Comparison of ENCODE assay signal across 8 cellular contexts in the genomic region with DNA sequence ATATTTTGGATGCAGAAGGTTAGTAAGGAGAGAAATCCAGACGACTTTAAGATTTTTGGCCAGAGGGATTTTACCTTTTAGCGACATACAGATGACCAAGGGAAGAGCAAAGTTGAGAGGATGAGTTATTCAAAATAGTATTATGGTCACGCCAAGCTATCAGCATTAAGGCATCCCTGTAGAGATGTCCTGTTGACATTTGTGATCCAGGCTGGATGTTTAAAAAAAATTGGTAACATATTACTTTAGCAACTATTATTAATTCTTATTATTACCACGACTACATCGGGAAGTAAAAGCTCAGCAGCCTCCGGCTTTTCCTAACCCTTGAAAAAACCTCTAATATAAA. TPM values are rescaled to one million over a fixed set of nuclear protein-coding genes. Genes with fewer than 3 reads are reported as not detected.
A peak's percentile ranks its signal among the peaks of the same experiment; 100 is the strongest.
DNase-seq lines count a peak whose midpoint lies in the region; ATAC-seq, FAIRE-seq and TF ChIP-seq lines count a peak whose summit lies in the region.

No MANE protein-coding gene starts in this region.

- peak overlapping the region; percentile 95 for H3K4me3 Mint-ChIP-seq in activated CD8-positive, alpha-beta memory T cell treated with anti-CD3 and anti-CD28 coated beads, Interleukin-2, amount 10 ng/mL, durations not matched to agents 7 days and 5 days
- H3K4me3 Mint-ChIP-seq in activated CD4-positive, alpha-beta memory T cell treated with anti-CD3 and anti-CD28 coated beads for 36 hours, result peak overlapping the region; percentile 74

- intact Hi-C loops in activated CD4-positive, alpha-beta memory T cell treated with anti-CD3 and anti-CD28 coated beads for 36 hours (cut with micrococcal nuclease), result loop anchor here (1.0 kb wide), 2 partner anchors 30 to 718 kb away; partner anchors contain the start of gene RPL34
- intact Hi-C loops in HepG2 (cut with micrococcal nuclease; ENCODE audit: unreplicated experiment), result loop anchor here (1.0 kb wide), 1 partner anchor 30 kb away; the partner anchor contains the start of gene RPL34

- POLR2A ChIA-PET in activated CD4-positive, alpha-beta memory T cell treated with anti-CD3 and anti-CD28 coated beads for 36 hours (lab: Charles Lee), result interaction anchor here (1.0 to 4.1 kb wide), 4 partner anchors 23 to 482 kb away, joined by 3 to 23 read pairs (median 6); partner anchors contain the start of genes LEF1 and RPL34
- POLR2A ChIA-PET in HepG2 (lab: Yijun Ruan, JAX), result interaction anchor here (1.3 to 2.7 kb wide), 5 partner anchors 11 to 113 kb away, joined by 4 to 37 read pairs (median 9); partner anchors contain the start of genes ETNPPL and RPL34

- H3K9me3 Mint-ChIP-seq in activated CD8-positive, alpha-beta memory T cell treated with anti-CD3 and anti-CD28 coated beads, Interleukin-2, amount 10 ng/mL, durations not matched to agents 7 days and 5 days (ENCODE audit: low read depth), result no peaks in the 10 kb centered on the region
- H3K9me3 Mint-ChIP-seq in activated CD4-positive, alpha-beta memory T cell treated with anti-CD3 and anti-CD28 coated beads for 36 hours, result no peaks in the 10 kb centered on the region

- H3K9me3 ChIP-seq in HepG2 (ENCODE audit: low read length), result no peaks in the 10 kb centered on the region
- no peaks in the 10 kb centered on the region for H3K9me3 ChIP-seq in small intestine (ENCODE audit: control insufficient read depth, low read depth)

- no peak for TF ChIP-seq RAD21 in HepG2 (CRISPR knock-in tag; IDR thresholded peaks at IDR 0.05)

- no peak for TF ChIP-seq POLR2A in HepG2 (IDR thresholded peaks at IDR 0.05; ENCODE audit: insufficient read depth in 1 of 2, low read depth in 2 of 2, low read length in 2 of 2)

- H3K27ac ChIP-seq in HepG2 (ENCODE audit: extremely low read length, insufficient read depth, low read length) (peak overlapping the region; percentile 99), small intestine (ENCODE audit: low read depth in 1 of 2, low read length in 1 of 2) (no peak overlapping the region)

- 1% methylated on average over 6 of the region's 6 CpGs for WGBS in HepG2 (ENCODE audit: low lambda C conversion rate)
- WGBS in small intestine, 3 donors, result 2 to 5% (median 4%) methylated on average over 6 of the region's 6 CpGs

- BruUV-seq in HepG2 (replicated peaks; lab: Mats Ljungman, UMichigan), result no TSS peak

- no peak for TF ChIP-seq CTCF in HepG2 (CRISPR knock-in tag; IDR thresholded peaks at IDR 0.05)

- H3K36me3 ChIP-seq in HepG2 (replicated peaks in 1 of 2; ENCODE audit: control insufficient read depth in 1 of 2, insufficient read depth in 2 of 2, low read length in 2 of 2) (no peaks in the 10 kb centered on the region), small intestine (ENCODE audit: control insufficient read depth in 2 of 2, insufficient read depth in 2 of 2, low read length in 2 of 2) (no peaks in the 10 kb centered on the region)

- DNase-seq in activated CD8-positive, alpha-beta memory T cell treated with anti-CD3 and anti-CD28 coated beads, Interleukin-2, amount 10 ng/mL, durations not matched to agents 7 days and 5 days, result no peak
- no peak for DNase-seq in activated CD8-positive, alpha-beta memory T cell treated with anti-CD3 and anti-CD28 coated beads, Interleukin-2, amount 50 U/mL, for 4 hours
- no peak for DNase-seq in activated CD4-positive, alpha-beta memory T cell treated with anti-CD3 and anti-CD28 coated beads for 36 hours
- DNase-seq in HepG2 (ENCODE audit: low spot score) (no peak), small intestine (no peak), NCI-H774 (lab: John Stamatoyannopoulos, UW) (no peak), SKM-1 treated with dmso at 0.1 percent for 144 hours (lab: John Stamatoyannopoulos, UW; ENCODE audit: unreplicated experiment) (no peak)

- H3K27me3 ChIP-seq in HepG2 (ENCODE audit: control insufficient read depth in 1 of 2, insufficient read depth in 2 of 2, low read length in 2 of 2) (no peaks in the 10 kb centered on the region; a peak in 1 of 5 replicates), small intestine (ENCODE audit: control insufficient read depth in 2 of 2, insufficient read depth in 2 of 2, low read length in 2 of 2) (no peaks in the 10 kb centered on the region)

- H3K4me3 ChIP-seq in HepG2 (replicated peaks in 1 of 3; ENCODE audit: insufficient read depth in 1 of 3, low read depth in 2 of 3, low read length in 3 of 3) (peak overlapping the region; percentile 37 to 99 (median 92)), small intestine (ENCODE audit: low read depth in 1 of 2, low read length in 2 of 2) (peak overlapping the region in 1 of 2 donors; percentile 7)

- no peak for TF ChIP-seq EP300 in HepG2 (IDR thresholded peaks at IDR 0.05; ENCODE audit: low read depth in 2 of 2, low read length in 2 of 2)
- no peak for TF ChIP-seq EP300 in HepG2 (CRISPR knock-in tag; IDR thresholded peaks at IDR 0.05; ENCODE audit: borderline replicate concordance)

- peak overlapping the region; percentile 68 for H3K27ac Mint-ChIP-seq in activated CD8-positive, alpha-beta memory T cell treated with anti-CD3 and anti-CD28 coated beads, Interleukin-2, amount 10 ng/mL, durations not matched to agents 7 days and 5 days
- H3K27ac Mint-ChIP-seq in activated CD4-positive, alpha-beta memory T cell treated with anti-CD3 and anti-CD28 coated beads for 36 hours, result peak overlapping the region; percentile 65

- peaks cover 31% of the 10 kb centered on the region for H3K4me1 Mint-ChIP-seq in activated CD8-positive, alpha-beta memory T cell treated with anti-CD3 and anti-CD28 coated beads, Interleukin-2, amount 10 ng/mL, durations not matched to agents 7 days and 5 days
- peaks cover 34% of the 10 kb centered on the region for H3K4me1 Mint-ChIP-seq in activated CD4-positive, alpha-beta memory T cell treated with anti-CD3 and anti-CD28 coated beads for 36 hours (ENCODE audit: low read depth)

- FAIRE-seq in HepG2 (lab: Jason Lieb, UNC) (no peak), small intestine (lab: Jason Lieb, UNC) (no peak)

- peaks cover 46% of the 10 kb centered on the region for H3K79me2 ChIP-seq in HepG2 (ENCODE audit: insufficient read depth, low read length)

- H4K20me1 ChIP-seq in HepG2 (ENCODE audit: insufficient read depth, low read length), result peaks cover 7% of the 10 kb centered on the region; the same call in 1 of the 2 replicates

- H3K9ac ChIP-seq in HepG2 (ENCODE audit: insufficient read depth, low read depth, low read length), result peak overlapping the region; percentile 99

- H3K27me3 Mint-ChIP-seq in activated CD8-positive, alpha-beta memory T cell treated with anti-CD3 and anti-CD28 coated beads, Interleukin-2, amount 10 ng/mL, durations not matched to agents 7 days and 5 days, result no peaks in the 10 kb centered on the region
- H3K27me3 Mint-ChIP-seq in activated CD4-positive, alpha-beta memory T cell treated with anti-CD3 and anti-CD28 coated beads for 36 hours, result no peaks in the 10 kb centered on the region

- H3K4me1 ChIP-seq in HepG2 (ENCODE audit: insufficient read depth, low read length), result peaks cover 37% of the 10 kb centered on the region
- H3K4me1 ChIP-seq in small intestine (ENCODE audit: control insufficient read depth in 2 of 2, insufficient read depth in 1 of 2, low read depth in 1 of 2, low read length in 1 of 2), result peaks cover 0 to 16% of the 10 kb centered on the region in 2 donors

- ATAC-seq in activated CD8-positive, alpha-beta memory T cell treated with anti-CD3 and anti-CD28 coated beads, Interleukin-2, amount 10 ng/mL, durations not matched to agents 7 days and 5 days, result no peak
- peak; percentile 8 for ATAC-seq in HG02981 (IDR thresholded peaks at IDR 0.05; ENCODE audit: unreplicated experiment)
- peak; percentile 27 for ATAC-seq in HepG2

- peaks cover 10% of the 10 kb centered on the region for H3K36me3 Mint-ChIP-seq in activated CD8-positive, alpha-beta memory T cell treated with anti-CD3 and anti-CD28 coated beads, Interleukin-2, amount 10 ng/mL, durations not matched to agents 7 days and 5 days
- peaks cover 7% of the 10 kb centered on the region for H3K36me3 Mint-ChIP-seq in activated CD4-positive, alpha-beta memory T cell treated with anti-CD3 and anti-CD28 coated beads for 36 hours

- in situ Hi-C loops in HepG2 (cut with HindIII; ENCODE audit: extremely low pct_ligation_motif_present, low pct_unique_long_range_greater_than_20kb), result no loop called here

- H3K4me2 ChIP-seq in HepG2 (ENCODE audit: low read depth, low read length), result peak overlapping the region; percentile 86

- H2AFZ ChIP-seq in HepG2 (ENCODE audit: low read length), result peak overlapping the region; percentile 95

- CTCF ChIA-PET in activated CD8-positive, alpha-beta memory T cell treated with anti-CD3 and anti-CD28 coated beads, Interleukin-2, amount 10 ng/mL, durations not matched to agents 7 days and 5 days (lab: Charles Lee), result interaction anchor here (0.7 to 1.6 kb wide), 6 partner anchors 10 to 881 kb away, joined by 3 to 4 read pairs (median 3); partner anchors contain the start of gene RPL34
- CTCF ChIA-PET in activated CD4-positive, alpha-beta memory T cell treated with anti-CD3 and anti-CD28 coated beads for 36 hours (lab: Charles Lee), result interaction anchor here (1.3 to 1.7 kb wide), 2 partner anchors 20 to 25 kb away, joined by 3 to 7 read pairs; no protein-coding TSS in a partner anchor
- CTCF ChIA-PET in HepG2 (lab: Yijun Ruan, JAX; ENCODE audit: low intra/inter-chr PET ratio, low total read pairs), result no interaction called here

RNA-seq across cellular contexts. Expression of gene OSTC, which starts 0.6 kb away (rescaled TPM):
- 10 to 100 TPM; 48.2 to 71.2 TPM for total RNA-seq in activated CD8-positive, alpha-beta memory T cell treated with anti-CD3 and anti-CD28 coated beads, Interleukin-2, amount 10 ng/mL, durations not matched to agents 7 days and 5 days
- total RNA-seq in activated CD4-positive, alpha-beta memory T cell treated with anti-CD3 and anti-CD28 coated beads for 36 hours, result 10 to 100 TPM; 74.3 to 76.6 TPM
- 333 and 380 TPM in 2 replicates for total RNA-seq in HepG2 (2016; rRNA removed; fragmentation: Illumina TruSeq; extraction: Trizol)
- 121 and 143 TPM in 2 replicates for total RNA-seq in HepG2 (2016; cell fraction: cytosol; rRNA removed; fragmentation: Illumina TruSeq; extraction: Trizol; ENCODE audit: low read depth)
- total RNA-seq in HepG2 (2016; cell fraction: insoluble cytoplasmic fraction; rRNA removed; fragmentation: Illumina TruSeq; extraction: Trizol), result 343 and 392 TPM in 2 replicates
- 256 and 315 TPM in 2 replicates for total RNA-seq in HepG2 (2016; cell fraction: membrane; rRNA removed; fragmentation: Illumina TruSeq; extraction: Trizol)
- 254 and 288 TPM in 2 replicates for total RNA-seq in HepG2 (2016; cell fraction: nucleus; rRNA removed; fragmentation: Illumina TruSeq; extraction: Trizol)
- 154 and 208 TPM in 2 replicates for polyA plus RNA-seq in HepG2 (2011; rRNA removed)
- polyA plus RNA-seq in HepG2 (2011; cell fraction: cytosol; rRNA removed), result 163 and 212 TPM in 2 replicates
- polyA plus RNA-seq in HepG2 (2011; cell fraction: nucleus; rRNA removed), result 33.1 and 47.3 TPM in 2 replicates
- 199 and 259 TPM in 2 replicates for polyA plus RNA-seq in HepG2 (2012)
- polyA plus RNA-seq in HepG2 (2016; cell fraction: cytosol; fragmentation: Illumina TruSeq; extraction: Trizol; ENCODE audit: low read depth), result 142 and 149 TPM in 2 replicates
- 315 and 338 TPM in 2 replicates for polyA plus RNA-seq in HepG2 (2016; cell fraction: insoluble cytoplasmic fraction; fragmentation: Illumina TruSeq; extraction: Trizol; ENCODE audit: low read depth)
- polyA plus RNA-seq in HepG2 (2016; cell fraction: membrane; fragmentation: Illumina TruSeq; extraction: Trizol; ENCODE audit: low read depth), result 251 and 286 TPM in 2 replicates
- 388 and 412 TPM in 2 replicates for polyA plus RNA-seq in HepG2 (2016; cell fraction: nucleus; fragmentation: Illumina TruSeq; extraction: Trizol; ENCODE audit: insufficient read depth, low read depth)
- 41.7 and 105 TPM in 2 replicates for polyA minus RNA-seq in HepG2 (2011; rRNA and poly(A)+ RNA removed; ENCODE audit: low replicate concordance)
- 63.8 and 74.6 TPM in 2 replicates for polyA minus RNA-seq in HepG2 (2011; cell fraction: cytosol; rRNA and poly(A)+ RNA removed)
- polyA minus RNA-seq in HepG2 (2011; cell fraction: nucleus; rRNA and poly(A)+ RNA removed), result 65.8 and 71.9 TPM in 2 replicates
- 100 to 1,000 TPM in 2 of 3 donors, 10 to 100 TPM in 1; 92.4 to 228 (median 117) TPM for polyA plus RNA-seq in small intestine

RNA-seq across cellular contexts. Expression of gene RPL34, which starts 29.5 kb away (rescaled TPM):
- 100 to 1,000 TPM; 912 to 994 TPM for total RNA-seq in activated CD8-positive, alpha-beta memory T cell treated with anti-CD3 and anti-CD28 coated beads, Interleukin-2, amount 10 ng/mL, durations not matched to agents 7 days and 5 days
- 1,000 to 10,000 TPM; 1,653 to 1,658 TPM for total RNA-seq in activated CD4-positive, alpha-beta memory T cell treated with anti-CD3 and anti-CD28 coated beads for 36 hours
- total RNA-seq in HepG2 (2016; rRNA removed; fragmentation: Illumina TruSeq; extraction: Trizol), result 2,235 and 2,856 TPM in 2 replicates
- total RNA-seq in HepG2 (2016; cell fraction: cytosol; rRNA removed; fragmentation: Illumina TruSeq; extraction: Trizol; ENCODE audit: low read depth), result 2,630 and 3,095 TPM in 2 replicates
- total RNA-seq in HepG2 (2016; cell fraction: insoluble cytoplasmic fraction; rRNA removed; fragmentation: Illumina TruSeq; extraction: Trizol), result 2,179 and 2,938 TPM in 2 replicates
- 4,880 and 5,080 TPM in 2 replicates for total RNA-seq in HepG2 (2016; cell fraction: membrane; rRNA removed; fragmentation: Illumina TruSeq; extraction: Trizol)
- 799 and 871 TPM in 2 replicates for total RNA-seq in HepG2 (2016; cell fraction: nucleus; rRNA removed; fragmentation: Illumina TruSeq; extraction: Trizol)
- 3,557 and 3,985 TPM in 2 replicates for polyA plus RNA-seq in HepG2 (2011; rRNA removed)
- 2,841 and 4,585 TPM in 2 replicates for polyA plus RNA-seq in HepG2 (2011; cell fraction: cytosol; rRNA removed)
- 448 and 610 TPM in 2 replicates for polyA plus RNA-seq in HepG2 (2011; cell fraction: nucleus; rRNA removed)
- polyA plus RNA-seq in HepG2 (2012), result 3,204 and 4,054 TPM in 2 replicates
- polyA plus RNA-seq in HepG2 (2016; cell fraction: cytosol; fragmentation: Illumina TruSeq; extraction: Trizol; ENCODE audit: low read depth), result 3,081 and 3,281 TPM in 2 replicates
- polyA plus RNA-seq in HepG2 (2016; cell fraction: insoluble cytoplasmic fraction; fragmentation: Illumina TruSeq; extraction: Trizol; ENCODE audit: low read depth), result 2,133 and 2,342 TPM in 2 replicates
- polyA plus RNA-seq in HepG2 (2016; cell fraction: membrane; fragmentation: Illumina TruSeq; extraction: Trizol; ENCODE audit: low read depth), result 3,729 and 3,848 TPM in 2 replicates
- polyA plus RNA-seq in HepG2 (2016; cell fraction: nucleus; fragmentation: Illumina TruSeq; extraction: Trizol; ENCODE audit: insufficient read depth, low read depth), result 1,116 and 1,136 TPM in 2 replicates
- polyA minus RNA-seq in HepG2 (2011; rRNA and poly(A)+ RNA removed; ENCODE audit: low replicate concordance), result 277 and 300 TPM in 2 replicates
- 147 and 160 TPM in 2 replicates for polyA minus RNA-seq in HepG2 (2011; cell fraction: cytosol; rRNA and poly(A)+ RNA removed)
- 177 and 232 TPM in 2 replicates for polyA minus RNA-seq in HepG2 (2011; cell fraction: nucleus; rRNA and poly(A)+ RNA removed)
- 1,000 to 10,000 TPM; 3,644 to 5,968 (median 5,930) TPM for polyA plus RNA-seq in small intestine
